ENCODE assay signal across 16 cellular contexts in genomic region chr20:48411906-48412305, GRCh38.
DNase-seq lines count a peak whose midpoint lies in the region; TF ChIP-seq lines count a peak whose summit lies in the region.
"Had no signal": no experiment of that assay in that cellular context is flagged by ENCODE, and none has a peak within 500 bp of the region (broad histone marks: within the 10 kb centered on the region; RNA-seq: fewer than 3 reads in every experiment).

No MANE protein-coding gene starts in this region.

- H3K4me3 Mint-ChIP-seq in glutamatergic neuron (ENCODE audit: unreplicated experiment): no peak overlapping the region
- H3K4me3 Mint-ChIP-seq: B cell; CD4-positive, alpha-beta memory T cell; GM23338; H9; IgD-negative memory B cell had no signal

- WGBS in transverse colon (ENCODE audit: low coverage in 1 of 2), 2 donors: 40 to 59% methylated on average over 1 to 6 of the region's 6 CpGs

- no peak overlapping the region for H3K27ac ChIP-seq in transverse colon
- H3K27ac ChIP-seq: C4-2B had no signal

- intact Hi-C loops in transverse colon (cut with DNase I; ENCODE audit: low total_unique reads): no loop called here

- peaks cover 6% of the 10 kb centered on the region for H3K9me3 Mint-ChIP-seq in glutamatergic neuron (ENCODE audit: unreplicated experiment)
- H3K9me3 Mint-ChIP-seq: CD4-positive, alpha-beta memory T cell; IgD-negative memory B cell had no signal

- DNase-seq in BE2C: no peak
- peak; percentile 72 for DNase-seq in DMS 273 treated with DMSO at 0.1 percent for 48 hours (lab: John Stamatoyannopoulos, UW)
- peak; percentile 18 for DNase-seq in NCI-H69 (lab: John Stamatoyannopoulos, UW)
- DNase-seq in retina: peak; percentile 30
- DNase-seq in activated CD4-positive, alpha-beta T cell treated with anti-CD3 and anti-CD28 coated beads for 4 hours: no peak
- no peak for DNase-seq in glutamatergic neuron
- no peak for DNase-seq in transverse colon
- DNase-seq: CD4-positive, alpha-beta memory T cell; COR-L47; DMS53; H9 had no signal

- TF ChIP-seq CTCF in BE2C (IDR thresholded peaks at IDR 0.05; ENCODE audit: low read depth, low read length): 0 out of 2 replicates have a peak, but pooled peaks have one; percentile 2
- TF ChIP-seq CTCF in glutamatergic neuron (IDR thresholded peaks at IDR 0.05; ENCODE audit: partially characterized antibody, unreplicated experiment): no peak
- no peak for TF ChIP-seq CTCF in transverse colon (IDR thresholded peaks at IDR 0.05)

- no peaks in the 10 kb centered on the region for H3K27me3 ChIP-seq in BE2C
- H3K27me3 ChIP-seq in transverse colon: peaks cover 11% of the 10 kb centered on the region

- no peak for TF ChIP-seq EP300 in transverse colon (IDR thresholded peaks at IDR 0.05; ENCODE audit: low read depth)

- in situ Hi-C loops in transverse colon (cut with MboI; ENCODE audit: low pct_ligation_motif_present in 1 of 4, low pct_unique_long_range_greater_than_20kb in 1 of 4, low sequenced_read_pairs in 3 of 4): no loop called here

- H3K4me3 ChIP-seq in BE2C (ENCODE audit: low read depth, low read length): no peak overlapping the region
- H3K4me3 ChIP-seq in transverse colon: no peak overlapping the region
- H3K4me3 ChIP-seq: GM12878, GM23338 had no signal

- H3K9me3 ChIP-seq in BE2C: no peaks in the 10 kb centered on the region
- no peaks in the 10 kb centered on the region for H3K9me3 ChIP-seq in transverse colon

- H3K36me3 ChIP-seq in BE2C (no peaks in the 10 kb centered on the region), transverse colon (no peaks in the 10 kb centered on the region)

- peaks cover 7% of the 10 kb centered on the region for H3K27me3 Mint-ChIP-seq in glutamatergic neuron (ENCODE audit: unreplicated experiment)

- H3K27ac Mint-ChIP-seq in glutamatergic neuron (ENCODE audit: unreplicated experiment): no peak overlapping the region
- H3K27ac Mint-ChIP-seq: B cell; CD4-positive, alpha-beta memory T cell; GM23338; H9; IgD-negative memory B cell had no signal

- H3K4me1 Mint-ChIP-seq in glutamatergic neuron (ENCODE audit: low read depth, unreplicated experiment): peaks cover 12% of the 10 kb centered on the region
- H3K4me1 Mint-ChIP-seq: B cell; CD4-positive, alpha-beta memory T cell had no signal

- H3K4me1 ChIP-seq in BE2C (peaks cover 6% of the 10 kb centered on the region), transverse colon (no peaks in the 10 kb centered on the region)

- H3K36me3 Mint-ChIP-seq in glutamatergic neuron (ENCODE audit: unreplicated experiment): no peaks in the 10 kb centered on the region
- H3K36me3 Mint-ChIP-seq: CD4-positive, alpha-beta memory T cell; IgD-negative memory B cell had no signal

- no peak for TF ChIP-seq POLR2A in transverse colon (IDR thresholded peaks at IDR 0.05)

Comparison
In these comparisons a context has a peak if more than half of its experiments do, and no peak if none do; other contexts are left out.
1. DNase-seq: peak in DMS 273 treated with DMSO at 0.1 percent for 48 hours (single experiment), NCI-H69 (single experiment) and retina (single experiment); none in BE2C (single experiment), activated CD4-positive, alpha-beta T cell treated with anti-CD3 and anti-CD28 coated beads for 4 hours (0 of 2), glutamatergic neuron (single experiment) and transverse colon (single experiment).